In the genomic region with DNA sequence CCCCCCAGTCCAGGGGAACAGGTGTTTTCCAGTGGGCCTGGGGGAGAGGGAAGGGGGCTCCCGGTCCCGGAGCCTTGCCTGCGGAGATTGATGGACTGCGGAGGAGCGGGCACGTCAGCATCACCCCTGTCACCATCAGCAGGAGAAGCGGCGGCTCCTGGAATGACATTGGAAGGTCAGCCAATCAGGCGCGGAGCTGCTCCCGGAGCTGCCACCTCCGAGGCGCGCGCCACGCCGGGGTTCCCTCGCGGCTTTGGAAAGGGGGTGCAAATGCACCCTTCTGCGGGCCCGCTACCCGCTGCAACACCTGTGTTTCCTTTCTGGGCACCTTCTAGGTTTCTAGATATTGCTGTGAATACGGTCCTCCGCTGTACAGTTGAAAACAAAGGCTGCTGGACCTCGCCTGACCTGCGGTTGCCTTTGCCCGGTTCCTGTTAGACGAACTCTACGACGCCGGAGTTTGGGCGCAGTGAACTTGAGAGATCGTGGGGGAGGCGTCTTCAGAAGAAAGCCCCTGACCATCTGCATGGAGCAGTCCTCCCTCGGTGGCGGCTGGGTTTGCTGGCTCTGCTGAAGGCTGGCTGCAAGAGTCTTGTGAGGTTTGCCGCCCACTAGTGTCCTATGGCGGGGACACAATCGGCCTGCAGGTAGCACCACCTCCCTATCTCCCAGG, we compare ENCODE assay signal across 8 cellular contexts. TPM values are rescaled to one million over a fixed set of nuclear protein-coding genes. Genes with fewer than 3 reads are reported as not detected.
A peak's percentile ranks its signal among the peaks of the same experiment; 100 is the strongest.
DNase-seq lines count a peak whose midpoint lies in the region; ATAC-seq and TF ChIP-seq lines count a peak whose summit lies in the region.

No MANE protein-coding gene starts in this region.

- H3K9me3 Mint-ChIP-seq in activated T-cell treated with anti-CD3 and anti-CD28 coated beads, Interleukin-2, amount 50 U/mL, for 24 hours: no peaks in the 10 kb centered on the region

- no peak overlapping the region for H3K27ac Mint-ChIP-seq in activated T-cell treated with anti-CD3 and anti-CD28 coated beads, Interleukin-2, amount 50 U/mL, for 24 hours

- peaks cover 61% of the 10 kb centered on the region for H3K27me3 Mint-ChIP-seq in activated T-cell treated with anti-CD3 and anti-CD28 coated beads, Interleukin-2, amount 50 U/mL, for 24 hours

- H3K4me3 Mint-ChIP-seq in activated T-cell treated with anti-CD3 and anti-CD28 coated beads, Interleukin-2, amount 50 U/mL, for 24 hours: no peak overlapping the region

- ATAC-seq in foreskin keratinocyte: peak; percentile 31
- ATAC-seq in HG03469 (IDR thresholded peaks at IDR 0.05; ENCODE audit: unreplicated experiment): no peak
- no peak for ATAC-seq in HG03175 (IDR thresholded peaks at IDR 0.05; ENCODE audit: unreplicated experiment)

- TF ChIP-seq CTCF in HEK293 (tag by site-specific recombination; IDR thresholded peaks at IDR 0.05) (no peak), foreskin keratinocyte (conservative IDR thresholded peaks at IDR 0.05) (peak; percentile 74)

- H3K9me3 ChIP-seq in HEK293 (ENCODE audit: control insufficient read depth, insufficient read depth, low read depth, low read length): no peaks in the 10 kb centered on the region

- H3K4me3 ChIP-seq in HEK293 (ENCODE audit: low read depth, low read length): peak overlapping the region; percentile 42

- no peaks in the 10 kb centered on the region for H3K27me3 ChIP-seq in foreskin keratinocyte

- POLR2A ChIA-PET in HEK293 (lab: Yijun Ruan, JAX): interaction anchor here (0.6 to 1.0 kb wide), 2 partner anchors 11 to 227 kb away, joined by 3 read pairs; no protein-coding TSS in a partner anchor

- H3K27ac ChIP-seq in HEK293 (ENCODE audit: extremely low read depth, low read depth, low read length) (no peak overlapping the region), foreskin keratinocyte (no peak overlapping the region)

- DNase-seq in NCI-H524 (lab: John Stamatoyannopoulos, UW) (peak; percentile 88 to 97), foreskin keratinocyte (peak; percentile 44), pons (ENCODE audit: low spot score) (peak; percentile 82), AG20443 (ENCODE audit: low spot score) (no peak)
- no peak for DNase-seq in activated T-cell treated with anti-CD3 and anti-CD28 coated beads, Interleukin-2, amount 50 U/mL, for 24 hours

- H3K4me1 ChIP-seq in HEK293 (ENCODE audit: control insufficient read depth, insufficient read depth, low read length) (peaks cover 12% of the 10 kb centered on the region), foreskin keratinocyte (peaks cover 56% of the 10 kb centered on the region)

- H3K4me1 Mint-ChIP-seq in activated T-cell treated with anti-CD3 and anti-CD28 coated beads, Interleukin-2, amount 50 U/mL, for 24 hours (ENCODE audit: low read depth): peaks cover 2% of the 10 kb centered on the region

- CTCF ChIA-PET in HEK293 (lab: Yijun Ruan, JAX): interaction anchor here (0.7 to 2.5 kb wide), 3 partner anchors 148 to 755 kb away, joined by 3 to 20 read pairs (median 3); no protein-coding TSS in a partner anchor

- H3K36me3 Mint-ChIP-seq in activated T-cell treated with anti-CD3 and anti-CD28 coated beads, Interleukin-2, amount 50 U/mL, for 24 hours (ENCODE audit: low read depth): no peaks in the 10 kb centered on the region

- no peaks in the 10 kb centered on the region for H3K36me3 ChIP-seq in HEK293 (ENCODE audit: control insufficient read depth in 2 of 2, insufficient read depth in 1 of 2, low read length in 2 of 2)

TF ChIP-seq in HEK293, 187 proteins besides CTCF, POLR2A, EP300 and RAD21:
- TF ChIP-seq ZNF341 (tag by site-specific recombination; IDR thresholded peaks at IDR 0.05; ENCODE audit: low read depth) (peak; percentile 71), ZNF23 (tag by site-specific recombination; IDR thresholded peaks at IDR 0.05; ENCODE audit: borderline replicate concordance) (no peak), MEIS1 (CRISPR knock-in tag; IDR thresholded peaks at IDR 0.05; ENCODE audit: borderline replicate concordance) (no peak), ZNF138 (tag by site-specific recombination; IDR thresholded peaks at IDR 0.05; ENCODE audit: borderline replicate concordance) (no peak), ZNF140 (tag by site-specific recombination; IDR thresholded peaks at IDR 0.05) (no peak), ZBTB1 (tag by site-specific recombination; IDR thresholded peaks at IDR 0.05) (no peak)
- TF ChIP-seq, protein P1, sequence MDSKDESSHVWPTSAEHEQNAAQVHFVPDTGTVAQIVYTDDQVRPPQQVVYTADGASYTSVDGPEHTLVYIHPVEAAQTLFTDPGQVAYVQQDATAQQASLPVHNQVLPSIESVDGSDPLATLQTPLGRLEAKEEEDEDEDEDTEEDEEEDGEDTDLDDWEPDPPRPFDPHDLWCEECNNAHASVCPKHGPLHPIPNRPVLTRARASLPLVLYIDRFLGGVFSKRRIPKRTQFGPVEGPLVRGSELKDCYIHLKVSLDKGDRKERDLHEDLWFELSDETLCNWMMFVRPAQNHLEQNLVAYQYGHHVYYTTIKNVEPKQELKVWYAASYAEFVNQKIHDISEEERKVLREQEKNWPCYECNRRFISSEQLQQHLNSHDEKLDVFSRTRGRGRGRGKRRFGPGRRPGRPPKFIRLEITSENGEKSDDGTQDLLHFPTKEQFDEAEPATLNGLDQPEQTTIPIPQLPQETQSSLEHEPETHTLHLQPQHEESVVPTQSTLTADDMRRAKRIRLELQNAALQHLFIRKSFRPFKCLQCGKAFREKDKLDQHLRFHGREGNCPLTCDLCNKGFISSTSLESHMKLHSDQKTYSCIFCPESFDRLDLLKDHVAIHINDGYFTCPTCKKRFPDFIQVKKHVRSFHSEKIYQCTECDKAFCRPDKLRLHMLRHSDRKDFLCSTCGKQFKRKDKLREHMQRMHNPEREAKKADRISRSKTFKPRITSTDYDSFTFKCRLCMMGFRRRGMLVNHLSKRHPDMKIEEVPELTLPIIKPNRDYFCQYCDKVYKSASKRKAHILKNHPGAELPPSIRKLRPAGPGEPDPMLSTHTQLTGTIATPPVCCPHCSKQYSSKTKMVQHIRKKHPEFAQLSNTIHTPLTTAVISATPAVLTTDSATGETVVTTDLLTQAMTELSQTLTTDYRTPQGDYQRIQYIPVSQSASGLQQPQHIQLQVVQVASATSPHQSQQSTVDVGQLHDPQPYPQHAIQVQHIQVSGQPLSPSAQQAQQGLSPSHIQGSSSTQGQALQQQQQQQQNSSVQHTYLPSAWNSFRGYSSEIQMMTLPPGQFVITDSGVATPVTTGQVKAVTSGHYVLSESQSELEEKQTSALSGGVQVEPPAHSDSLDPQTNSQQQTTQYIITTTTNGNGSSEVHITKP (tag by site-specific recombination; IDR thresholded peaks at IDR 0.05): peak; percentile 92
- TF ChIP-seq, protein P2, sequence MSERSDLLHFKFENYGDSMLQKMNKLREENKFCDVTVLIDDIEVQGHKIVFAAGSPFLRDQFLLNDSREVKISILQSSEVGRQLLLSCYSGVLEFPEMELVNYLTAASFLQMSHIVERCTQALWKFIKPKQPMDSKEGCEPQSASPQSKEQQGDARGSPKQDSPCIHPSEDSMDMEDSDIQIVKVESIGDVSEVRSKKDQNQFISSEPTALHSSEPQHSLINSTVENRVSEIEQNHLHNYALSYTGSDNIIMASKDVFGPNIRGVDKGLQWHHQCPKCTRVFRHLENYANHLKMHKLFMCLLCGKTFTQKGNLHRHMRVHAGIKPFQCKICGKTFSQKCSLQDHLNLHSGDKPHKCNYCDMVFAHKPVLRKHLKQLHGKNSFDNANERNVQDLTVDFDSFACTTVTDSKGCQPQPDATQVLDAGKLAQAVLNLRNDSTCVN (tag by site-specific recombination; optimal IDR thresholded peaks at IDR 0.05): peak; percentile 25
TF ChIP-seq in HEK293: peak in this region for 3.

RNA-seq across cellular contexts. Expression of a gene that starts 5.3 kb away (rescaled TPM):
- total RNA-seq in foreskin keratinocyte: 7.6 and 8.5 TPM in 2 replicates
- polyA plus RNA-seq in foreskin keratinocyte: 1.5 and 1.7 TPM in 2 replicates

Comparison
In these comparisons a context has a peak if more than half of its experiments do, and no peak if none do; other contexts are left out.
1. DNase-seq: peak in NCI-H524 (2 of 2), foreskin keratinocyte (2 of 2) and pons (single experiment); none in AG20443 (single experiment) and activated T-cell treated with anti-CD3 and anti-CD28 coated beads, Interleukin-2, amount 50 U/mL, for 24 hours (single experiment).